8 cellular contexts compared by ENCODE assay signal in the genomic region with DNA sequence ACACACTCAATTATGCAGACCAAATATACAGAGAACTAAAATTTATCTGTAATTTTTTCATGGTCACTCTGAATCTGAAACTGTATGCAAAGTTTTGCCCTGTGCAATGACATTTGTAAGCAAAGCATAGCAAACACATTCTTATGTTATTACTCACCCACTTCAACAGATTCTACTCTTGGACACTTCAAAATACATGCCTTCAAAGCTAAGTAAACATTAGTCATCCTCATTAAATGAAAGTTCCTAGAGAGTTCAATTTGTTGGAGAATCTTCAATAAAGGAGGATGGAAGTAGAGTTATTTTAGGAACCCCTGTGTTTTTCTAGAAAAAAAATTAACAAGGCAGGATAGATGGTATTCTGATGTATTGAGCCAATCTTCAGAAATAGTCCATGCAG.
DNase-seq lines count a peak whose midpoint lies in the region; ATAC-seq, FAIRE-seq and TF ChIP-seq lines count a peak whose summit lies in the region.

No MANE protein-coding gene starts in this region.

- no peak overlapping the region for H3K27ac ChIP-seq in A549
- no peak overlapping the region for H3K27ac ChIP-seq in Peyer's patch

- TF ChIP-seq EP300 in A549 (IDR thresholded peaks at IDR 0.05) = no peak

- CTCF ChIA-PET in A549 (lab: Yijun Ruan, JAX) = interaction anchor here (1.2 kb wide), 1 partner anchor 22 kb away, joined by 3 read pairs; no protein-coding TSS in a partner anchor

- DNase-seq in A549 (ENCODE audit: low read depth in 1 of 2, low spot score in 1 of 2) = peak; percentile 6 to 56
- DNase-seq in NCI-H446 treated with DMSO at 0.1 percent for 48 hours (lab: John Stamatoyannopoulos, UW) = peak; percentile 92
- DNase-seq in fibroblast of peridontal ligament (ENCODE audit: extremely low read depth) = peak; percentile 92
- no peak for DNase-seq in activated T-cell treated with anti-CD3 and anti-CD28 coated beads for 4 hours
- DNase-seq in NCI-H524 treated with DMSO at 0.1 percent for 48 hours (lab: John Stamatoyannopoulos, UW) = no peak
- no peak for DNase-seq in Peyer's patch

- H3K4me2 ChIP-seq in A549 = peak overlapping the region; percentile 41; the same call in 1 of the 3 replicates

- H3K4me1 ChIP-seq in A549 = peaks cover 5% of the 10 kb centered on the region; the same call in 1 of the 3 replicates
- no peaks in the 10 kb centered on the region for H3K4me1 ChIP-seq in Peyer's patch

- H3K4me3 ChIP-seq in A549 (no peak overlapping the region), Peyer's patch (no peak overlapping the region)

- no peaks in the 10 kb centered on the region for H3K36me3 ChIP-seq in Peyer's patch

- FAIRE-seq in A549 (lab: Jason Lieb, UNC) = peak; percentile 51

- H3K9me3 ChIP-seq in A549 = no peaks in the 10 kb centered on the region
- no peaks in the 10 kb centered on the region for H3K9me3 ChIP-seq in Peyer's patch

- TF ChIP-seq CTCF in A549 (IDR thresholded peaks at IDR 0.05) (no peak), Peyer's patch (IDR thresholded peaks at IDR 0.05) (no peak)

- H3K27me3 ChIP-seq in Peyer's patch = no peaks in the 10 kb centered on the region

- peak; percentile 46 to 68; a peak in 3 of 6 replicates for ATAC-seq in A549
- ATAC-seq in GM21390 (IDR thresholded peaks at IDR 0.05; ENCODE audit: unreplicated experiment) = peak; percentile 90
- no peak for ATAC-seq in HG03175 (IDR thresholded peaks at IDR 0.05; ENCODE audit: unreplicated experiment)

- TF ChIP-seq POLR2A in A549 (IDR thresholded peaks at IDR 0.05; ENCODE audit: low read length) (no peak), Peyer's patch (IDR thresholded peaks at IDR 0.05) (no peak)

- TF ChIP-seq RAD21 in A549 (conservative IDR thresholded peaks at IDR 0.05 in 1 of 2, IDR thresholded peaks at IDR 0.05 in 1 of 2) = no peak

- POLR2A ChIA-PET in A549 (lab: Yijun Ruan, JAX) = no interaction called here

TF ChIP-seq in A549, 52 proteins besides CTCF, POLR2A, EP300 and RAD21:
- TF ChIP-seq, protein P1, sequence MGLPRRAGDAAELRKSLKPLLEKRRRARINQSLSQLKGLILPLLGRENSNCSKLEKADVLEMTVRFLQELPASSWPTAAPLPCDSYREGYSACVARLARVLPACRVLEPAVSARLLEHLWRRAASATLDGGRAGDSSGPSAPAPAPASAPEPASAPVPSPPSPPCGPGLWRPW (IDR thresholded peaks at IDR 0.05) = no peak
- TF ChIP-seq ZNF302 (CRISPR knock-in tag; IDR thresholded peaks at IDR 0.05) (no peak), POLR2AphosphoS2 (conservative IDR thresholded peaks at IDR 0.05; ENCODE audit: low read length) (no peak), JUN (IDR thresholded peaks at IDR 0.05) (no peak), SREBF2 (IDR thresholded peaks at IDR 0.05) (no peak), FOSL2 (IDR thresholded peaks at IDR 0.05) (no peak), FOSL2 (CRISPR knock-in tag; IDR thresholded peaks at IDR 0.05) (peak; percentile 81), RNF2 (IDR thresholded peaks at IDR 0.05; ENCODE audit: borderline replicate concordance, low read depth) (no peak), CEBPB (IDR thresholded peaks at IDR 0.05) (no peak), CHD2 (IDR thresholded peaks at IDR 0.05; ENCODE audit: low read length, partially characterized antibody) (no peak), HDAC2 (IDR thresholded peaks at IDR 0.05) (no peak), MAZ (IDR thresholded peaks at IDR 0.05; ENCODE audit: borderline replicate concordance, low read depth, low read length) (no peak), BHLHE40 (IDR thresholded peaks at IDR 0.05; ENCODE audit: low read depth, low read length) (no peak), GATA3 (IDR thresholded peaks at IDR 0.05; ENCODE audit: borderline replicate concordance) (peak; percentile 26; the same call in 1 of the 2 replicates), NR3C1 (IDR thresholded peaks at IDR 0.05) (no peak), SMC3 (IDR thresholded peaks at IDR 0.05) (no peak), CBX2 (IDR thresholded peaks at IDR 0.05; ENCODE audit: borderline replicate concordance, low read depth) (no peak), TFCP2L1 (CRISPR knock-in tag; IDR thresholded peaks at IDR 0.05) (no peak), ZFP36 (IDR thresholded peaks at IDR 0.05; ENCODE audit: borderline replicate concordance, partially characterized antibody) (no peak), FOSB (CRISPR knock-in tag; IDR thresholded peaks at IDR 0.05) (no peak), JUNB (IDR thresholded peaks at IDR 0.05) (peak; percentile 60; the same call in 1 of the 2 replicates), ZC3H11A (IDR thresholded peaks at IDR 0.05) (no peak), CHD4 (IDR thresholded peaks at IDR 0.05; ENCODE audit: borderline replicate concordance) (no peak), FOXS1 (CRISPR knock-in tag; IDR thresholded peaks at IDR 0.05) (no peak)
- TF ChIP-seq, protein P2, sequence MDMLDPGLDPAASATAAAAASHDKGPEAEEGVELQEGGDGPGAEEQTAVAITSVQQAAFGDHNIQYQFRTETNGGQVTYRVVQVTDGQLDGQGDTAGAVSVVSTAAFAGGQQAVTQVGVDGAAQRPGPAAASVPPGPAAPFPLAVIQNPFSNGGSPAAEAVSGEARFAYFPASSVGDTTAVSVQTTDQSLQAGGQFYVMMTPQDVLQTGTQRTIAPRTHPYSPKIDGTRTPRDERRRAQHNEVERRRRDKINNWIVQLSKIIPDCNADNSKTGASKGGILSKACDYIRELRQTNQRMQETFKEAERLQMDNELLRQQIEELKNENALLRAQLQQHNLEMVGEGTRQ (IDR thresholded peaks at IDR 0.05) = no peak
TF ChIP-seq in A549: peak in this region for 3.

Comparison
In these comparisons a context has a peak if more than half of its experiments do, and no peak if none do; other contexts are left out.
1. DNase-seq: peak in A549 (2 of 2), NCI-H446 treated with DMSO at 0.1 percent for 48 hours (single experiment) and fibroblast of peridontal ligament (single experiment); none in activated T-cell treated with anti-CD3 and anti-CD28 coated beads for 4 hours (single experiment), NCI-H524 treated with DMSO at 0.1 percent for 48 hours (single experiment) and Peyer's patch (0 of 3).